8 cellular contexts compared by ENCODE assay signal in the genomic region with DNA sequence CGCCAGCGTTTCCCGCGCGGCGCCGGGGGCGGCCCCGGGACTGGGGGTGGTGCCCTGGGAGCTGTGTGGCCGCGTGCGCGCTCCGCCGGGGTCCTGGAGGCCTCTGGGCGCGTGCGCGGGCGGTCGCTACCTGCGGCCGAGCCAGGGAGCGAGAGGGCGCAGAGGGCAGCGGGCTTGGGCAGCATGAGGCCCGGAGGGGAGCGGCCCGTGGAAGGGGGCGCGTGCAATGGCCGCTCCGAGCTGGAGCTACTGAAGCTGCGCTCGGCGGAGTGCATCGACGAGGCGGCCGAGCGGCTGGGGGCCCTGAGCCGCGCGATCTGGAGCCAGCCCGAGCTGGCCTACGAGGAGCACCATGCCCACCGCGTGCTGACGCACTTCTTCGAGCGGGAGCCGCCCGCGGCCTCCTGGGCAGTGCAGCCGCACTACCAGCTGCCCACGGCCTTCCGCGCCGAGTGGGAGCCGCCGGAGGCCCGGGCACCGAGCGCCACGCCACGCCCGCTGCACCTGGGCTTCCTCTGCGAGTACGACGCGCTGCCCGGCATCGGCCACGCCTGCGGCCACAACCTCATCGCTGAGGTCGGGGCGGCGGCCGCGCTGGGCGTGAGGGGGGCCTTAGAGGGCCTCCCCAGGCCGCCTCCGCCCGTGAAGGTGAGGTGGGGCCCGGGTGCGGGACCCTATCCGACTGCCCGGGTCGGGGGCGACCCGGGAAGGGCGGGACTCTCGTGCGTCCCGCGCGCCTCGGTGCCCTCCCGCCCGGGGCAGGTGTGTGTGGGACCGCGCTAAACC. TPM values are rescaled to one million over a fixed set of nuclear protein-coding genes. Genes with fewer than 3 reads are reported as not detected.
A peak's percentile ranks its signal among the peaks of the same experiment; 100 is the strongest.
DNase-seq lines count a peak whose midpoint lies in the region; ATAC-seq and TF ChIP-seq lines count a peak whose summit lies in the region.

A gene with protein sequence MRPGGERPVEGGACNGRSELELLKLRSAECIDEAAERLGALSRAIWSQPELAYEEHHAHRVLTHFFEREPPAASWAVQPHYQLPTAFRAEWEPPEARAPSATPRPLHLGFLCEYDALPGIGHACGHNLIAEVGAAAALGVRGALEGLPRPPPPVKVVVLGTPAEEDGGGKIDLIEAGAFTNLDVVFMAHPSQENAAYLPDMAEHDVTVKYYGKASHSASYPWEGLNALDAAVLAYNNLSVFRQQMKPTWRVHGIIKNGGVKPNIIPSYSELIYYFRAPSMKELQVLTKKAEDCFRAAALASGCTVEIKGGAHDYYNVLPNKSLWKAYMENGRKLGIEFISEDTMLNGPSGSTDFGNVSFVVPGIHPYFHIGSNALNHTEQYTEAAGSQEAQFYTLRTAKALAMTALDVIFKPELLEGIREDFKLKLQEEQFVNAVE (plus strand): TSS at position 94 of the 786 bp plus-strand sequence. CDS start 90 bp downstream, at position 184.

- POLR2A ChIA-PET in CD4-positive, alpha-beta T cell (lab: Charles Lee), result interaction anchor here (0.6 to 6.3 kb wide), 17 partner anchors 8 to 492 kb away, joined by 3 to 212 read pairs (median 4); a partner anchor contains a TSS
- POLR2A ChIA-PET in naive thymus-derived CD4-positive, alpha-beta T cell (lab: Charles Lee), result interaction anchor here (0.5 to 7.0 kb wide), 9 partner anchors 12 to 1441 kb away, joined by 3 to 115 read pairs (median 4); a partner anchor contains a TSS

- H3K4me1 Mint-ChIP-seq in CD4-positive, alpha-beta T cell (ENCODE audit: low read depth), result peaks cover 37% of the 10 kb centered on the region
- H3K4me1 Mint-ChIP-seq in naive thymus-derived CD4-positive, alpha-beta T cell, result peaks cover 16 to 39% (median 23%) of the 10 kb centered on the region in 7 donors
- H3K4me1 Mint-ChIP-seq in stimulated activated memory B cell treated with anti-CD40 and anti-IgM and Interleukin-4, amounts not matched to agents 10 μg/mL and 1 μg/mL and 100 μg/mL, for 72 hours, result peaks cover 35% of the 10 kb centered on the region

- H3K4me3 Mint-ChIP-seq in CD4-positive, alpha-beta T cell, result peak within 1 kb of the TSS; percentile 99
- H3K4me3 Mint-ChIP-seq in naive thymus-derived CD4-positive, alpha-beta T cell, result peak within 1 kb of the TSS; percentile 86 to 99 (median 94)
- H3K4me3 Mint-ChIP-seq in stimulated activated memory B cell treated with anti-CD40 and anti-IgM and Interleukin-4, amounts not matched to agents 10 μg/mL and 1 μg/mL and 100 μg/mL, for 72 hours, result peak within 1 kb of the TSS; percentile 95

- peak within 1 kb of the TSS; percentile 93 for H3K27ac Mint-ChIP-seq in CD4-positive, alpha-beta T cell
- H3K27ac Mint-ChIP-seq in naive thymus-derived CD4-positive, alpha-beta T cell, result peak within 1 kb of the TSS; percentile 84 to 98 (median 95)
- peak within 1 kb of the TSS; percentile 95 for H3K27ac Mint-ChIP-seq in stimulated activated memory B cell treated with anti-CD40 and anti-IgM and Interleukin-4, amounts not matched to agents 10 μg/mL and 1 μg/mL and 100 μg/mL, for 72 hours

- H3K27ac ChIP-seq in CD4-positive, alpha-beta T cell (ENCODE audit: low read depth, low read length), result peak within 1 kb of the TSS; percentile 45
- H3K27ac ChIP-seq in naive thymus-derived CD4-positive, alpha-beta T cell (ENCODE audit: low read depth, low read length), result peak within 1 kb of the TSS; percentile 73

- no peaks in the 10 kb centered on the region for H3K27me3 Mint-ChIP-seq in CD4-positive, alpha-beta T cell
- H3K27me3 Mint-ChIP-seq in naive thymus-derived CD4-positive, alpha-beta T cell, result peaks cover 0 to 14% (median 0%) of the 10 kb centered on the region in 5 donors
- H3K27me3 Mint-ChIP-seq in stimulated activated memory B cell treated with anti-CD40 and anti-IgM and Interleukin-4, amounts not matched to agents 10 μg/mL and 1 μg/mL and 100 μg/mL, for 72 hours, result no peaks in the 10 kb centered on the region

- peaks cover 5 to 10% of the 10 kb centered on the region in 2 donors for H3K4me1 ChIP-seq in naive thymus-derived CD4-positive, alpha-beta T cell (ENCODE audit: control insufficient read depth in 2 of 2, insufficient read depth in 2 of 2, low read length in 2 of 2)

- no peaks in the 10 kb centered on the region for H3K9me3 ChIP-seq in CD4-positive, alpha-beta T cell (ENCODE audit: control insufficient read depth, low read length)
- H3K9me3 ChIP-seq in naive thymus-derived CD4-positive, alpha-beta T cell (ENCODE audit: control insufficient read depth in 2 of 3, low read length in 3 of 3), result no peaks in the 10 kb centered on the region

- peak; percentile 73 for ATAC-seq in CD4-positive, alpha-beta T cell (ENCODE audit: poor library complexity)
- peak; percentile 69 for ATAC-seq in HG03439 (IDR thresholded peaks at IDR 0.05; ENCODE audit: unreplicated experiment)
- ATAC-seq in naive thymus-derived CD4-positive, alpha-beta T cell, result peak; percentile 84
- peak; percentile 92 for ATAC-seq in stimulated activated memory B cell treated with anti-CD40 and anti-IgM and Interleukin-4, amounts not matched to agents 10 μg/mL and 1 μg/mL and 100 μg/mL, for 72 hours

- no peaks in the 10 kb centered on the region for H3K27me3 ChIP-seq in CD4-positive, alpha-beta T cell (ENCODE audit: control insufficient read depth, insufficient read depth, low read length)
- H3K27me3 ChIP-seq in naive thymus-derived CD4-positive, alpha-beta T cell (ENCODE audit: control insufficient read depth in 2 of 2, insufficient read depth in 2 of 2, low read length in 2 of 2), result no peaks in the 10 kb centered on the region

- peak within 1 kb of the TSS; percentile 58 for H3K4me3 ChIP-seq in naive thymus-derived CD4-positive, alpha-beta T cell (ENCODE audit: low read length)

- TF ChIP-seq CTCF in CD4-positive, alpha-beta T cell (IDR thresholded peaks at IDR 0.05), result no peak

- H3K9me3 Mint-ChIP-seq in CD4-positive, alpha-beta T cell, result no peaks in the 10 kb centered on the region
- no peaks in the 10 kb centered on the region for H3K9me3 Mint-ChIP-seq in naive thymus-derived CD4-positive, alpha-beta T cell
- H3K9me3 Mint-ChIP-seq in stimulated activated memory B cell treated with anti-CD40 and anti-IgM and Interleukin-4, amounts not matched to agents 10 μg/mL and 1 μg/mL and 100 μg/mL, for 72 hours, result no peaks in the 10 kb centered on the region

- peaks cover 0 to 6% (median 0%) of the 10 kb centered on the region in 3 experiments for H3K36me3 ChIP-seq in naive thymus-derived CD4-positive, alpha-beta T cell (ENCODE audit: control insufficient read depth in 2 of 3, insufficient read depth in 3 of 3, low read length in 3 of 3)

- no peak for TF ChIP-seq POLR2A in erythroblast (IDR thresholded peaks at IDR 0.05; ENCODE audit: low read length)

- CTCF ChIA-PET in CD4-positive, alpha-beta T cell (lab: Charles Lee), result interaction anchor here (1.4 kb wide), 2 partner anchors 16 to 61 kb away, joined by 3 to 6 read pairs; no protein-coding TSS in a partner anchor
- CTCF ChIA-PET in naive thymus-derived CD4-positive, alpha-beta T cell (lab: Charles Lee), result interaction anchor here (0.6 to 2.3 kb wide), 5 partner anchors 23 to 215 kb away, joined by 3 to 12 read pairs (median 3); no protein-coding TSS in a partner anchor

- DNase-seq in CD4-positive, alpha-beta T cell, result peak; percentile 33 to 69 (median 50)
- DNase-seq in GM19240 (ENCODE audit: insufficient read length, low spot score) (peak; percentile 48), NOMO-1 treated with dmso at 0.1 percent for 144 hours (lab: John Stamatoyannopoulos, UW; ENCODE audit: unreplicated experiment) (peak; percentile 52), activated T-cell treated with anti-CD3 and anti-CD28 coated beads for 24 hours (ENCODE audit: low read depth) (peak; percentile 66), erythroblast (lab: John Stamatoyannopoulos, UW) (peak; percentile 78 to 82)
- peak; percentile 45 to 78 (median 59) for DNase-seq in naive thymus-derived CD4-positive, alpha-beta T cell

- H3K36me3 Mint-ChIP-seq in CD4-positive, alpha-beta T cell (ENCODE audit: low read depth), result peaks cover 26% of the 10 kb centered on the region
- peaks cover 3 to 11% (median 6%) of the 10 kb centered on the region in 5 donors for H3K36me3 Mint-ChIP-seq in naive thymus-derived CD4-positive, alpha-beta T cell
- H3K36me3 Mint-ChIP-seq in stimulated activated memory B cell treated with anti-CD40 and anti-IgM and Interleukin-4, amounts not matched to agents 10 μg/mL and 1 μg/mL and 100 μg/mL, for 72 hours, result peaks cover 11% of the 10 kb centered on the region

- intact Hi-C loops in CD4-positive, alpha-beta T cell (cut with DNase I, micrococcal nuclease), result loop anchor here (2.0 to 10.0 kb wide), 4 partner anchors 65 to 201 kb away; a partner anchor contains a TSS
- intact Hi-C loops in naive thymus-derived CD4-positive, alpha-beta T cell (cut with micrococcal nuclease), result loop anchor here (1.0 to 10.0 kb wide), 8 partner anchors 15 to 669 kb away; a partner anchor contains a TSS

RNA-seq across cellular contexts. Expression of the gene that starts here (rescaled TPM):
- total RNA-seq in CD4-positive, alpha-beta T cell, result 1 to 10 TPM; 5.2 to 5.3 TPM
- total RNA-seq in naive thymus-derived CD4-positive, alpha-beta T cell, result 10 to 100 TPM in 2 of 5 experiments, 1 to 10 TPM in 3; 4.6 to 12.7 (median 9.5) TPM
- polyA plus RNA-seq in naive thymus-derived CD4-positive, alpha-beta T cell, result 1 to 10 TPM; 7.1 to 7.3 TPM

Comparison
In these comparisons a context has a peak if more than half of its experiments do, and no peak if none do; other contexts are left out.
1. Peak in every context shown above with its lines: DNase-seq, ATAC-seq, H3K4me3 ChIP-seq and H3K27ac ChIP-seq.